Comparison of ENCODE assay signal across 8 cellular contexts in the genomic region with DNA sequence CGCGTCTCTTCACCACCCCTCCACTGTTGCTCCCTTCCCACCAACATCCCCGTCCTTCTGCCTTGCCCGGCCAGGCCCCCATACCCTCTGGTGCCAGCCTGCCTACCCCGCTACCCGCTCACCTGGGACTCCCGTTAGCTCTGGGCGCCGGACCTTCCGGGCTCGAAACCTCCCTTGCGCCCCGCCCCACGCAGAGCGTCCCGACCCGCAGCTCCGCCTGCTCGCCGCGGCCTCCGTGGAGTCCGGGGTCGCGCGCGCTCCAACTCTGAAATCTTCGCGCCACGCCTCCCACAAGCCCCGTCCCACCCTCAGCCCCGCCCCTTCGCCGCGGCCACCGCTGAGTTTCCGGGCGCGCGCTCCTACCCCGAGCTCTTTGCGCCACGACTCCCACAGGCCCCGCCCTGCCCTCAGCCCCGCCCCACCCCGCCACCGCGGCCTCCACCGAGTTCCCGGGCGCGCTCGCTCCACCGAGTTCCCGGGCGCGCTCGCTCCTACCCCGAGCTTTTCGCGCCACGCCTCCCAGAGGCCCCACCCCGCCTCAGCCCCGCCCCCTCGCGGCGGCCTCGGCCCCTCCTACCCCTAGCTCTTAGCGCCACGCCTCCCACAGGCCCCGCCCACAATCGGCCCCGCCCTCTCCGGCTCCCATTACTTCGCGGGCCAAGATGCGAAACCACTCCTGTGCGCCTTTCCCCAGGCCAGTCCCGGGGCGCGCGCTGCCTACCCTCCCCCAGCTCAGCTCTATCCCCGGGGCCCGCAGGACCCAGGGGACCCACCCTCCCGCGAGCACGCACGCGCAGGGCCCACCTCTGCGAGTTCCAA. TPM values are rescaled to one million over a fixed set of nuclear protein-coding genes. Genes with fewer than 3 reads are reported as not detected.
A peak's percentile ranks its signal among the peaks of the same experiment; 100 is the strongest.
DNase-seq lines count a peak whose midpoint lies in the region; TF ChIP-seq lines count a peak whose summit lies in the region.

Gene IFT25 (minus strand): TSS at position 267 of the 819 bp plus-strand sequence. CDS start 5,617 bp downstream, outside the sequence.

- no peaks in the 10 kb centered on the region for H3K27me3 Mint-ChIP-seq in neural progenitor cell (ENCODE audit: insufficient read depth, low read depth)

- H4K20me1 ChIP-seq in MM.1S (ENCODE audit: insufficient read depth, low read length) = no peaks in the 10 kb centered on the region
- H4K20me1 ChIP-seq in neural progenitor cell (ENCODE audit: low read depth) = peaks cover 30% of the 10 kb centered on the region

- H3K4me1 Mint-ChIP-seq in neural progenitor cell = peaks cover 57% of the 10 kb centered on the region

- H3F3A ChIP-seq in MM.1S (ENCODE audit: insufficient read depth, low read length) (no peaks in the 10 kb centered on the region), neural progenitor cell (ENCODE audit: low read depth) (peaks cover 21% of the 10 kb centered on the region)

- H3K4me1 ChIP-seq in MM.1S (ENCODE audit: low read length) (0 out of 2 replicates have a peak, but pooled peaks cover 6% of the 10 kb centered on the region), neural progenitor cell (peaks cover 30% of the 10 kb centered on the region), stomach smooth muscle (ENCODE audit: control insufficient read depth, insufficient read depth, low read length) (peaks cover 24% of the 10 kb centered on the region)

- H3K36me3 ChIP-seq in MM.1S (replicated peaks; ENCODE audit: insufficient read depth, low read length) (no peaks in the 10 kb centered on the region), neural progenitor cell (no peaks in the 10 kb centered on the region), stomach smooth muscle (ENCODE audit: control insufficient read depth in 2 of 2, insufficient read depth in 2 of 2, low read length in 2 of 2) (peaks cover 0 to 3% of the 10 kb centered on the region in 2 donors)

- TF ChIP-seq CTCF in MM.1S (IDR thresholded peaks at IDR 0.05; ENCODE audit: low read length) (no peak), fibroblast of villous mesenchyme (IDR thresholded peaks at IDR 0.05; ENCODE audit: insufficient read depth, low read depth, low read length) (no peak), neural progenitor cell (IDR thresholded peaks at IDR 0.05) (no peak)

- no peaks in the 10 kb centered on the region for H3K9me3 ChIP-seq in MM.1S (replicated peaks; ENCODE audit: insufficient read depth, low read length)
- no peaks in the 10 kb centered on the region for H3K9me3 ChIP-seq in neural progenitor cell (ENCODE audit: low read depth)
- H3K9me3 ChIP-seq in stomach smooth muscle (ENCODE audit: control insufficient read depth in 2 of 2, low read length in 2 of 2) = no peaks in the 10 kb centered on the region

- H3K27me3 ChIP-seq in MM.1S (replicated peaks; ENCODE audit: insufficient read depth, low read length) = no peaks in the 10 kb centered on the region
- no peaks in the 10 kb centered on the region for H3K27me3 ChIP-seq in neural progenitor cell
- H3K27me3 ChIP-seq in stomach smooth muscle (ENCODE audit: control insufficient read depth in 1 of 2, insufficient read depth in 2 of 2, low read length in 2 of 2) = no peaks in the 10 kb centered on the region

- H3K9me3 Mint-ChIP-seq in neural progenitor cell = no peaks in the 10 kb centered on the region

- H3K36me3 Mint-ChIP-seq in neural progenitor cell = peaks cover 12% of the 10 kb centered on the region

- peak within 1 kb of the TSS; percentile 72 for H3K27ac Mint-ChIP-seq in neural progenitor cell

- H3K79me2 ChIP-seq in MM.1S (ENCODE audit: low read length) = peaks cover 72% of the 10 kb centered on the region
- peaks cover 82% of the 10 kb centered on the region for H3K79me2 ChIP-seq in neural progenitor cell (ENCODE audit: low read depth)

- peak; percentile 96 for DNase-seq in GDM1 (lab: John Stamatoyannopoulos, UW)
- peak; percentile 91 for DNase-seq in HCEC 1CT
- peak; percentile 90 for DNase-seq in MM.1S
- DNase-seq in SHP77 treated with DMSO at 0.1 percent for 48 hours (lab: John Stamatoyannopoulos, UW) = peak; percentile 95
- DNase-seq in activated gamma-delta T cell treated with Interleukin-2 at 50 U/mL for 16 hours = peak; percentile 99
- peak; percentile 98 for DNase-seq in fibroblast of villous mesenchyme (ENCODE audit: low read depth)
- DNase-seq in neural progenitor cell (ENCODE audit: low spot score) = peak; percentile 97

- no peaks in the 10 kb centered on the region for H3K9me2 ChIP-seq in MM.1S (replicated peaks; ENCODE audit: insufficient read depth, low read length)

- H3K27ac ChIP-seq in MM.1S (ENCODE audit: low read length) = peak within 1 kb of the TSS; percentile 64; the same call in 1 of the 2 replicates
- peak within 1 kb of the TSS; percentile 78 for H3K27ac ChIP-seq in neural progenitor cell
- peak within 1 kb of the TSS; percentile 75 for H3K27ac ChIP-seq in stomach smooth muscle (ENCODE audit: low read length)

- peak within 1 kb of the TSS; percentile 99 for H3K4me3 ChIP-seq in MM.1S (ENCODE audit: low read length)
- peak within 1 kb of the TSS; percentile 96 for H3K4me3 ChIP-seq in fibroblast of villous mesenchyme (ENCODE audit: low read depth, low read length)
- peak within 1 kb of the TSS; percentile 78 for H3K4me3 ChIP-seq in neural progenitor cell
- H3K4me3 ChIP-seq in stomach smooth muscle (ENCODE audit: low read length in 2 of 2) = peak within 1 kb of the TSS; percentile 83 to 87

- H3K9ac ChIP-seq in MM.1S (ENCODE audit: low read length) = peak within 1 kb of the TSS; percentile 77
- H3K9ac ChIP-seq in neural progenitor cell = peak within 1 kb of the TSS; percentile 60
- peak within 1 kb of the TSS; percentile 87 to 91 for H3K9ac ChIP-seq in stomach smooth muscle (ENCODE audit: low read length in 2 of 2)

- H2AFZ ChIP-seq in MM.1S (ENCODE audit: low read length) (peak within 1 kb of the TSS; percentile 80), neural progenitor cell (replicated peaks) (peak within 1 kb of the TSS; percentile 96)

- H3K4me3 Mint-ChIP-seq in neural progenitor cell = peak within 1 kb of the TSS; percentile 94

- H3K4me2 ChIP-seq in MM.1S (ENCODE audit: low read depth, low read length) = peak within 1 kb of the TSS; percentile 79
- H3K4me2 ChIP-seq in neural progenitor cell = peak within 1 kb of the TSS; percentile 93

RNA-seq across cellular contexts. Expression of gene IFT25, which starts in this region (rescaled TPM):
- total RNA-seq in fibroblast of villous mesenchyme = 23.5 and 30.2 TPM in 2 replicates
- 48.4 and 54.0 TPM in 2 replicates for total RNA-seq in neural progenitor cell (ENCODE audit: low replicate concordance)

Comparison
In these comparisons a context has a peak if more than half of its experiments do, and no peak if none do; other contexts are left out.
1. Peak in every context shown above with its lines: DNase-seq, H3K4me3 ChIP-seq and H3K27ac ChIP-seq.